ENCODE assay signal across 1 cellular context in the genomic region with DNA sequence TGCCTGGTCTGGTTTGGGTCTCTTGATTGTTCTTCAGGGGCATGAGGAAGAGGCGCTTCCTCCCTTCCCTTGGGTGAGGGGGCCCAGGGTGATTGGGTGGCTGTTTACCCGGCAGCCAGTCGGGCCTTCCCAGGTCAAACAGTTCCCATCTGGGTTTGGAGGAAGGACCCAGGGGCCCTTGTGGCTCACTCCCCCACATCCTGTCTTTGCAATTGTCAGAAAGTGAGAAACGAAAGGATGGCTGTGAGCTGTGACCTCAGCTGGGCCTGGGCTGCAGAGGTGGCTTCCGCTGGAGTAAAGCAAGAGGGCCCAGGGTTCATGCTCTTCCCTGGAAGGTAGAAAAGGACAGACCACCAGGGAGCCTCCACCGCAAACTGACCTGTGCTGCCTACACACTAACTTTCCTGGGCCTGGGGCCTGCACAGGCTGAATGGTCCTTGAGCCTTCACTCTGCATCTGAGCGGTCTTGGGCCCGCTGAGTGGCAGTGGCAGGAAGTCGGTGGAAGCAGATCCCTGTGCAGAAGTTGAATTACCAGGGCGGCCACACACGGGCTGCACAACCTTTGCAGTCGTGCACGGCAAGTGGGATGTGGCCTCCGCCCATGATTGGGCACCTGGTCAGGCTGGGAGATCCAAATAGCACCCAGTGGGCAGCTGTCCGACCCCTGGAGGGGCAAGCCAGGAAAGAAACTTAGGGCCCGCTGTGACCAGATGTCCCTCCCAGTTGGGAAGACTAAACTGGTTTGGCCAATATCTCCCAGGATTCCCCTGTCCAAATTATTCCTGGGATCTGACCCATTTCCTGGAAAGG.
TF ChIP-seq lines count a peak whose summit lies in the region.

No MANE protein-coding gene starts in this region.

TF ChIP-seq in H1, 55 proteins besides CTCF, POLR2A, EP300 and RAD21:
- TF ChIP-seq POU5F1 (IDR thresholded peaks at IDR 0.05; ENCODE audit: low read depth, low read length): no peak
- no peak for TF ChIP-seq SRF (IDR thresholded peaks at IDR 0.05; ENCODE audit: low read depth, low read length)
- no peak for TF ChIP-seq SAP30 (IDR thresholded peaks at IDR 0.05; ENCODE audit: insufficient read depth, insufficient replicate concordance, low read length)
- no peak for TF ChIP-seq HDAC2 (IDR thresholded peaks at IDR 0.05; ENCODE audit: borderline replicate concordance in 1 of 2, low read depth in 2 of 2, low read length in 2 of 2)
- peak; percentile 4 for TF ChIP-seq SIRT6 (IDR thresholded peaks at IDR 0.05; ENCODE audit: low read length)
- TF ChIP-seq TAF1 (IDR thresholded peaks at IDR 0.05; ENCODE audit: low read depth, low read length): no peak
- TF ChIP-seq GTF2F1 (IDR thresholded peaks at IDR 0.05; ENCODE audit: borderline replicate concordance, low read depth, low read length): no peak
- TF ChIP-seq SUZ12 (IDR thresholded peaks at IDR 0.05; ENCODE audit: low read length): no peak
- no peak for TF ChIP-seq NRF1 (IDR thresholded peaks at IDR 0.05; ENCODE audit: low read depth, low read length)
- TF ChIP-seq POLR2AphosphoS5 (IDR thresholded peaks at IDR 0.05; ENCODE audit: low read depth, low read length): peak; percentile 90
- TF ChIP-seq, protein P1, sequence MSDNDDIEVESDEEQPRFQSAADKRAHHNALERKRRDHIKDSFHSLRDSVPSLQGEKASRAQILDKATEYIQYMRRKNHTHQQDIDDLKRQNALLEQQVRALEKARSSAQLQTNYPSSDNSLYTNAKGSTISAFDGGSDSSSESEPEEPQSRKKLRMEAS (IDR thresholded peaks at IDR 0.05): no peak
- TF ChIP-seq RNF2 (IDR thresholded peaks at IDR 0.05; ENCODE audit: borderline replicate concordance, low read depth, low read length, missing control alignments, poor library complexity, severe bottlenecking): no peak
- TF ChIP-seq, protein P2, sequence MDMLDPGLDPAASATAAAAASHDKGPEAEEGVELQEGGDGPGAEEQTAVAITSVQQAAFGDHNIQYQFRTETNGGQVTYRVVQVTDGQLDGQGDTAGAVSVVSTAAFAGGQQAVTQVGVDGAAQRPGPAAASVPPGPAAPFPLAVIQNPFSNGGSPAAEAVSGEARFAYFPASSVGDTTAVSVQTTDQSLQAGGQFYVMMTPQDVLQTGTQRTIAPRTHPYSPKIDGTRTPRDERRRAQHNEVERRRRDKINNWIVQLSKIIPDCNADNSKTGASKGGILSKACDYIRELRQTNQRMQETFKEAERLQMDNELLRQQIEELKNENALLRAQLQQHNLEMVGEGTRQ (IDR thresholded peaks at IDR 0.05; ENCODE audit: low read length): peak; percentile 6
- TF ChIP-seq BRCA1 (IDR thresholded peaks at IDR 0.05; ENCODE audit: low read depth, low read length): no peak
- TF ChIP-seq CBX8 (IDR thresholded peaks at IDR 0.05; ENCODE audit: borderline replicate concordance, low read depth, low read length): no peak
- TF ChIP-seq FOSL1 (IDR thresholded peaks at IDR 0.05; ENCODE audit: insufficient read depth, low read depth, low read length): no peak
- no peak for TF ChIP-seq KDM1A (IDR thresholded peaks at IDR 0.05; ENCODE audit: borderline replicate concordance, low read length)
- TF ChIP-seq ZNF274 (IDR thresholded peaks at IDR 0.05; ENCODE audit: borderline replicate concordance, extremely low read depth, low read length): no peak
- no peak for TF ChIP-seq EZH2 (IDR thresholded peaks at IDR 0.05; ENCODE audit: low read depth, low read length, severe bottlenecking)
- TF ChIP-seq CHD2 (IDR thresholded peaks at IDR 0.05; ENCODE audit: low read length): peak; percentile 14; the same call in 1 of the 2 replicates
- no peak for TF ChIP-seq TAF7 (optimal IDR thresholded peaks at IDR 0.05; ENCODE audit: borderline replicate concordance, low read depth, low read length)
- no peak for TF ChIP-seq BACH1 (IDR thresholded peaks at IDR 0.05; ENCODE audit: low read length)
- TF ChIP-seq YY1 (IDR thresholded peaks at IDR 0.05; ENCODE audit: low read depth, low read length): no peak
- no peak for TF ChIP-seq GABPA (IDR thresholded peaks at IDR 0.05; ENCODE audit: borderline replicate concordance, insufficient read depth, low read length)
- TF ChIP-seq SIN3A (conservative IDR thresholded peaks at IDR 0.05 in 1 of 2, IDR thresholded peaks at IDR 0.05 in 1 of 2; ENCODE audit: low read depth in 1 of 2, low read length in 2 of 2): no peak
- TF ChIP-seq, protein P3, sequence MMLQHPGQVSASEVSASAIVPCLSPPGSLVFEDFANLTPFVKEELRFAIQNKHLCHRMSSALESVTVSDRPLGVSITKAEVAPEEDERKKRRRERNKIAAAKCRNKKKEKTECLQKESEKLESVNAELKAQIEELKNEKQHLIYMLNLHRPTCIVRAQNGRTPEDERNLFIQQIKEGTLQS (IDR thresholded peaks at IDR 0.05; ENCODE audit: insufficient read depth, low read depth, low read length): no peak
- TF ChIP-seq CEBPB (IDR thresholded peaks at IDR 0.05; ENCODE audit: low read depth, low read length): no peak
- TF ChIP-seq BCL11A (IDR thresholded peaks at IDR 0.05; ENCODE audit: low read depth in 2 of 2, low read length in 2 of 2): no peak
- no peak for TF ChIP-seq CTBP2 (IDR thresholded peaks at IDR 0.05; ENCODE audit: borderline replicate concordance, insufficient read depth, insufficient read length, low read length)
- no peak for TF ChIP-seq CREB1 (IDR thresholded peaks at IDR 0.05)
- TF ChIP-seq, protein P4, sequence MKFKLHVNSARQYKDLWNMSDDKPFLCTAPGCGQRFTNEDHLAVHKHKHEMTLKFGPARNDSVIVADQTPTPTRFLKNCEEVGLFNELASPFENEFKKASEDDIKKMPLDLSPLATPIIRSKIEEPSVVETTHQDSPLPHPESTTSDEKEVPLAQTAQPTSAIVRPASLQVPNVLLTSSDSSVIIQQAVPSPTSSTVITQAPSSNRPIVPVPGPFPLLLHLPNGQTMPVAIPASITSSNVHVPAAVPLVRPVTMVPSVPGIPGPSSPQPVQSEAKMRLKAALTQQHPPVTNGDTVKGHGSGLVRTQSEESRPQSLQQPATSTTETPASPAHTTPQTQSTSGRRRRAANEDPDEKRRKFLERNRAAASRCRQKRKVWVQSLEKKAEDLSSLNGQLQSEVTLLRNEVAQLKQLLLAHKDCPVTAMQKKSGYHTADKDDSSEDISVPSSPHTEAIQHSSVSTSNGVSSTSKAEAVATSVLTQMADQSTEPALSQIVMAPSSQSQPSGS (IDR thresholded peaks at IDR 0.05; ENCODE audit: low read length): no peak
- no peak for TF ChIP-seq PHF8 (conservative IDR thresholded peaks at IDR 0.05; ENCODE audit: low read depth, low read length)
- TF ChIP-seq SP4 (IDR thresholded peaks at IDR 0.05; ENCODE audit: low read length): no peak
- TF ChIP-seq HDAC6 (IDR thresholded peaks at IDR 0.05; ENCODE audit: low read depth, low read length): no peak
- no peak for TF ChIP-seq TEAD4 (IDR thresholded peaks at IDR 0.05; ENCODE audit: low read depth, low read length)
- no peak for TF ChIP-seq KDM5A (IDR thresholded peaks at IDR 0.05; ENCODE audit: low read length)
